In genomic region chr1:86155807-86156561, GRCh38 we compare ENCODE assay signal across 8 cellular contexts. TPM values are rescaled to one million over a fixed set of nuclear protein-coding genes. Genes with fewer than 3 reads are reported as not detected.
DNase-seq lines count a peak whose midpoint lies in the region; ATAC-seq and TF ChIP-seq lines count a peak whose summit lies in the region.

No MANE protein-coding gene starts in this region.

- WGBS in esophagus squamous epithelium, 2 donors = 0% methylated on average over 3 to 20 of the region's 40 CpGs

- peaks cover 29 to 43% (median 41%) of the 10 kb centered on the region in 5 donors for H3K27me3 Mint-ChIP-seq in naive thymus-derived CD4-positive, alpha-beta T cell

- CTCF ChIA-PET in naive thymus-derived CD4-positive, alpha-beta T cell (lab: Charles Lee) = interaction anchor here (0.6 kb wide), 1 partner anchor 17 kb away, joined by 4 read pairs; no protein-coding TSS in a partner anchor

- H3K27ac Mint-ChIP-seq in naive thymus-derived CD4-positive, alpha-beta T cell = no peak overlapping the region

- TF ChIP-seq CTCF in esophagus squamous epithelium (IDR thresholded peaks at IDR 0.05) = no peak

- intact Hi-C loops in esophagus squamous epithelium (cut with DNase I) = no loop called here
- intact Hi-C loops in naive thymus-derived CD4-positive, alpha-beta T cell (cut with micrococcal nuclease) = no loop called here

- no peaks in the 10 kb centered on the region for H3K36me3 ChIP-seq in esophagus squamous epithelium
- H3K36me3 ChIP-seq in naive thymus-derived CD4-positive, alpha-beta T cell (ENCODE audit: control insufficient read depth in 2 of 3, insufficient read depth in 3 of 3, low read length in 3 of 3) = no peaks in the 10 kb centered on the region

- H3K4me3 ChIP-seq in esophagus squamous epithelium = peak overlapping the region; percentile 9 to 56 (median 43)
- no peak overlapping the region for H3K4me3 ChIP-seq in naive thymus-derived CD4-positive, alpha-beta T cell (ENCODE audit: low read length)

- POLR2A ChIA-PET in naive thymus-derived CD4-positive, alpha-beta T cell (lab: Charles Lee) = no interaction called here

- peaks cover 0 to 6% (median 0%) of the 10 kb centered on the region in 5 donors for H3K36me3 Mint-ChIP-seq in naive thymus-derived CD4-positive, alpha-beta T cell

- peak overlapping the region in 3 of 4 donors; percentile 33 to 63 (median 62) for H3K27ac ChIP-seq in esophagus squamous epithelium
- H3K27ac ChIP-seq in naive thymus-derived CD4-positive, alpha-beta T cell (ENCODE audit: low read depth, low read length) = no peak overlapping the region

- H3K4me3 Mint-ChIP-seq in naive thymus-derived CD4-positive, alpha-beta T cell = peak overlapping the region in 4 of 10 donors; percentile 10 to 50 (median 48)

- ATAC-seq in naive thymus-derived CD4-positive, alpha-beta T cell = peak; percentile 47
- ATAC-seq in GM21619 (IDR thresholded peaks at IDR 0.05; ENCODE audit: unreplicated experiment) = no peak

- peaks cover 0 to 29% (median 2%) of the 10 kb centered on the region in 4 donors for H3K27me3 ChIP-seq in esophagus squamous epithelium
- no peaks in the 10 kb centered on the region for H3K27me3 ChIP-seq in naive thymus-derived CD4-positive, alpha-beta T cell (ENCODE audit: control insufficient read depth in 2 of 2, insufficient read depth in 2 of 2, low read length in 2 of 2)

- peaks cover 0 to 12% (median 2%) of the 10 kb centered on the region in 11 donors for H3K9me3 Mint-ChIP-seq in naive thymus-derived CD4-positive, alpha-beta T cell

- no peaks in the 10 kb centered on the region for H3K9me3 ChIP-seq in esophagus squamous epithelium
- no peaks in the 10 kb centered on the region for H3K9me3 ChIP-seq in naive thymus-derived CD4-positive, alpha-beta T cell (ENCODE audit: control insufficient read depth in 2 of 3, low read length in 3 of 3)

- H3K4me1 ChIP-seq in esophagus squamous epithelium = peaks cover 11 to 29% (median 17%) of the 10 kb centered on the region in 3 donors
- H3K4me1 ChIP-seq in naive thymus-derived CD4-positive, alpha-beta T cell (ENCODE audit: control insufficient read depth in 2 of 2, insufficient read depth in 2 of 2, low read length in 2 of 2) = no peaks in the 10 kb centered on the region

- no peak for TF ChIP-seq POLR2A in esophagus squamous epithelium (IDR thresholded peaks at IDR 0.05)

- H3K4me1 Mint-ChIP-seq in naive thymus-derived CD4-positive, alpha-beta T cell = peaks cover 0 to 11% (median 7%) of the 10 kb centered on the region in 7 donors

- DNase-seq in EL = peak; percentile 62
- DNase-seq in NCI-H510A (lab: John Stamatoyannopoulos, UW) = peak; percentile 16
- no peak for DNase-seq in esophagus squamous epithelium (lab: John Stamatoyannopoulos, UW)
- no peak for DNase-seq in naive thymus-derived CD4-positive, alpha-beta T cell
- no peak for DNase-seq in activated gamma-delta T cell treated with Interleukin-2 at 50 U/mL for 16 hours
- DNase-seq in central memory CD4-positive, alpha-beta T cell = no peak
- DNase-seq in HT-29 (ENCODE audit: low spot score) = no peak

RNA-seq across cellular contexts. Expression of gene COL24A1, which starts 0.6 kb away (rescaled TPM):
- under 1 TPM in 2 of 4 donors, not detected in 2; 0.15 to 0.38 TPM for total RNA-seq in esophagus squamous epithelium
- 1 to 10 TPM in 1 of 5 experiments, under 1 TPM in 1, not detected in 3; 0.40 to 1.5 TPM for total RNA-seq in naive thymus-derived CD4-positive, alpha-beta T cell
- not detected for polyA plus RNA-seq in naive thymus-derived CD4-positive, alpha-beta T cell
- not detected in 2 replicates for total RNA-seq in HT-29 (2014; rRNA removed; shearing (Covaris generic))

Comparison
In these comparisons a context has a peak if more than half of its experiments do, and no peak if none do; other contexts are left out.
1. DNase-seq: peak in EL (single experiment) and NCI-H510A (single experiment); none in esophagus squamous epithelium (single experiment), naive thymus-derived CD4-positive, alpha-beta T cell (0 of 9), activated gamma-delta T cell treated with Interleukin-2 at 50 U/mL for 16 hours (single experiment), central memory CD4-positive, alpha-beta T cell (single experiment) and HT-29 (single experiment).